ENCODE assay signal across 10 cellular contexts in genomic region chr5:10310073-10310779, GRCh38. TPM values are rescaled to one million over a fixed set of nuclear protein-coding genes. Genes with fewer than 3 reads are reported as not detected.
A peak's percentile ranks its signal among the peaks of the same experiment; 100 is the strongest.
DNase-seq lines count a peak whose midpoint lies in the region; ATAC-seq and TF ChIP-seq lines count a peak whose summit lies in the region.
"Had no signal": no experiment of that assay in that cellular context is flagged by ENCODE, and none has a peak within 500 bp of the region (broad histone marks: within the 10 kb centered on the region; RNA-seq: fewer than 3 reads in every experiment).

No MANE protein-coding gene starts in this region.

- no peak overlapping the region for H2AK5ac ChIP-seq in mesenchymal stem cell (ENCODE audit: low read length, severe bottlenecking)

- H3K9me3 ChIP-seq in body of pancreas (no peaks in the 10 kb centered on the region), mesenchymal stem cell (ENCODE audit: control insufficient read depth, low read length) (no peaks in the 10 kb centered on the region), aorta (ENCODE audit: control insufficient read depth, low read length) (no peaks in the 10 kb centered on the region)

- H3K4me1 ChIP-seq in body of pancreas: peaks cover 51% of the 10 kb centered on the region
- H3K4me1 ChIP-seq in mesenchymal stem cell (ENCODE audit: control insufficient read depth, insufficient read depth, low read depth, low read length): peaks cover 9% of the 10 kb centered on the region
- no peaks in the 10 kb centered on the region for H3K4me1 ChIP-seq in aorta (ENCODE audit: control insufficient read depth in 1 of 2, insufficient read depth in 2 of 2, low read length in 2 of 2)

- H4K91ac ChIP-seq in mesenchymal stem cell (ENCODE audit: low read length): no peak overlapping the region

- no peak overlapping the region for H2AFZ ChIP-seq in mesenchymal stem cell (ENCODE audit: low read depth, low read length)

- no peak for TF ChIP-seq POLR2A in body of pancreas (IDR thresholded peaks at IDR 0.05)

- no peak overlapping the region for H3K14ac ChIP-seq in mesenchymal stem cell (ENCODE audit: low read length in 2 of 2)

- H3K36me3 ChIP-seq in body of pancreas (replicated peaks in 1 of 2; ENCODE audit: insufficient read depth in 1 of 2, low read depth in 2 of 2) (no peaks in the 10 kb centered on the region), mesenchymal stem cell (ENCODE audit: control insufficient read depth in 1 of 2, insufficient read depth in 2 of 2, low read depth in 1 of 2, low read length in 2 of 2) (no peaks in the 10 kb centered on the region), aorta (ENCODE audit: control insufficient read depth in 1 of 2, insufficient read depth in 2 of 2, low read length in 1 of 2) (no peaks in the 10 kb centered on the region)

- H3K27ac ChIP-seq in body of pancreas (peak overlapping the region; percentile 25 to 68 (median 42)), mesenchymal stem cell (ENCODE audit: low read length, poor library complexity, severe bottlenecking) (peak overlapping the region; percentile 83), aorta (ENCODE audit: low read depth in 1 of 2, low read length in 2 of 2) (no peak overlapping the region)

- H3K9ac ChIP-seq in mesenchymal stem cell (ENCODE audit: low read length): no peak overlapping the region

- H3K27me3 ChIP-seq in body of pancreas (no peaks in the 10 kb centered on the region), mesenchymal stem cell (ENCODE audit: control insufficient read depth in 1 of 2, insufficient read depth in 1 of 2, low read length in 2 of 2) (no peaks in the 10 kb centered on the region), aorta (ENCODE audit: control insufficient read depth in 1 of 2, insufficient read depth in 2 of 2, low read length in 1 of 2) (no peaks in the 10 kb centered on the region)

- no peak overlapping the region for H2BK12ac ChIP-seq in mesenchymal stem cell (ENCODE audit: low read length in 2 of 2)

- DNase-seq in DMS153 (lab: John Stamatoyannopoulos, UW) (peak; percentile 81), LNCaP clone FGC (ENCODE audit: low read depth) (peak; percentile 63), body of pancreas (peak; percentile 76 to 85 (median 83)), mesenchymal stem cell (peak; percentile 39), OCI-M1 (lab: John Stamatoyannopoulos, UW) (no peak), aorta (no peak), mesenteric fat pad (ENCODE audit: low spot score) (no peak)
- DNase-seq: activated CD4-positive, alpha-beta T cell treated with anti-CD3 and anti-CD28 coated beads for 48 hours; NK-92 treated with Interleukin-12 subunit alpha and Interleukin-12 subunit beta, amount 100 ng/mL, for 24 hours had no signal

- H2BK120ac ChIP-seq in mesenchymal stem cell (ENCODE audit: low read depth, low read length): no peak overlapping the region

- intact Hi-C loops in body of pancreas (cut with DNase I) (no loop called here), aorta (cut with DNase I) (no loop called here)

- H3K4me2 ChIP-seq in mesenchymal stem cell (ENCODE audit: low read length, poor library complexity, severe bottlenecking): no peak overlapping the region

- H3K18ac ChIP-seq in mesenchymal stem cell (ENCODE audit: low read depth in 1 of 2, low read length in 2 of 2): no peak overlapping the region

- H3K4me3 ChIP-seq in LNCaP clone FGC (ENCODE audit: low read depth, low read length): no peak overlapping the region
- no peak overlapping the region for H3K4me3 ChIP-seq in body of pancreas
- H3K4me3 ChIP-seq in mesenchymal stem cell (ENCODE audit: insufficient read depth in 1 of 2, low read depth in 1 of 2, low read length in 2 of 2): no peak overlapping the region
- no peak overlapping the region for H3K4me3 ChIP-seq in aorta (ENCODE audit: low read length in 2 of 2)

- ATAC-seq in body of pancreas (peak; percentile 87), GM19035 (IDR thresholded peaks at IDR 0.05; ENCODE audit: unreplicated experiment) (no peak), aorta (ENCODE audit: low FRiP score) (no peak)

- 26 to 33% methylated on average over 8 of the region's 8 CpGs for WGBS in body of pancreas, 2 donors
- 61% methylated on average over 6 of the region's 8 CpGs for WGBS in mesenchymal stem cell
- WGBS in aorta, 2 donors: 87 to 88% methylated on average over 8 of the region's 8 CpGs

- peaks cover 13% of the 10 kb centered on the region for H3K79me1 ChIP-seq in mesenchymal stem cell (replicated peaks; ENCODE audit: low read length, poor library complexity, severe bottlenecking)

- H2BK5ac ChIP-seq in mesenchymal stem cell (ENCODE audit: low read depth, low read length, poor library complexity, severe bottlenecking): no peak overlapping the region

- TF ChIP-seq CTCF in LNCaP clone FGC (IDR thresholded peaks at IDR 0.05; ENCODE audit: control insufficient read depth, extremely low read depth, insufficient read depth) (no peak), body of pancreas (IDR thresholded peaks at IDR 0.05) (no peak)

- H3K4ac ChIP-seq in mesenchymal stem cell (ENCODE audit: low read depth in 1 of 2, low read length in 2 of 2): peak overlapping the region in 1 of 2 experiments; percentile 82

- no peak overlapping the region for H3K23ac ChIP-seq in mesenchymal stem cell (ENCODE audit: low read length in 2 of 2)

- H4K8ac ChIP-seq in mesenchymal stem cell (ENCODE audit: low read length): peak overlapping the region; percentile 72

- H2BK15ac ChIP-seq in mesenchymal stem cell (ENCODE audit: low read depth, poor library complexity, severe bottlenecking): no peak overlapping the region

RNA-seq across cellular contexts. Expression of gene CMBL, which starts 2.5 kb away (rescaled TPM):
- 1 to 10 TPM; 4.4 to 4.9 TPM for total RNA-seq in body of pancreas
- 18.7 TPM for polyA plus RNA-seq in mesenchymal stem cell (2013, experiment 1 of 2)
- polyA plus RNA-seq in mesenchymal stem cell (2013, experiment 2 of 2): 18.7 TPM
- 10 to 100 TPM in 1 of 2 donors, 1 to 10 TPM in 1; 7.5 to 20.2 TPM for total RNA-seq in aorta
- 10 to 100 TPM; 19.5 to 76.4 TPM for polyA plus RNA-seq in aorta
- total RNA-seq in mesenteric fat pad: 17.3 TPM

RNA-seq across cellular contexts. Expression of gene MARCHF6, which starts 43.3 kb away (rescaled TPM):
- total RNA-seq in body of pancreas (100 to 1,000 TPM in 1 of 2 donors, 10 to 100 TPM in 1; 76.5 to 116 TPM), aorta (100 to 1,000 TPM; 147 to 153 TPM), mesenteric fat pad (131 TPM)
- 39.0 TPM for polyA plus RNA-seq in mesenchymal stem cell (2013, experiment 1 of 2)
- 39.1 TPM for polyA plus RNA-seq in mesenchymal stem cell (2013, experiment 2 of 2)
- 10 to 100 TPM; 27.7 to 73.9 TPM for polyA plus RNA-seq in aorta

Comparison
In these comparisons a context has a peak if more than half of its experiments do, and no peak if none do; other contexts are left out.
1. DNase-seq: peak in DMS153 (single experiment), LNCaP clone FGC (single experiment), body of pancreas (4 of 4) and mesenchymal stem cell (single experiment); none in OCI-M1 (single experiment), aorta (0 of 2) and mesenteric fat pad (single experiment).
2. H3K27ac ChIP-seq: peak in body of pancreas (4 of 4) and mesenchymal stem cell (single experiment); none in aorta (0 of 2).